ENCODE assay signal across 1 cellular context in the genomic region with DNA sequence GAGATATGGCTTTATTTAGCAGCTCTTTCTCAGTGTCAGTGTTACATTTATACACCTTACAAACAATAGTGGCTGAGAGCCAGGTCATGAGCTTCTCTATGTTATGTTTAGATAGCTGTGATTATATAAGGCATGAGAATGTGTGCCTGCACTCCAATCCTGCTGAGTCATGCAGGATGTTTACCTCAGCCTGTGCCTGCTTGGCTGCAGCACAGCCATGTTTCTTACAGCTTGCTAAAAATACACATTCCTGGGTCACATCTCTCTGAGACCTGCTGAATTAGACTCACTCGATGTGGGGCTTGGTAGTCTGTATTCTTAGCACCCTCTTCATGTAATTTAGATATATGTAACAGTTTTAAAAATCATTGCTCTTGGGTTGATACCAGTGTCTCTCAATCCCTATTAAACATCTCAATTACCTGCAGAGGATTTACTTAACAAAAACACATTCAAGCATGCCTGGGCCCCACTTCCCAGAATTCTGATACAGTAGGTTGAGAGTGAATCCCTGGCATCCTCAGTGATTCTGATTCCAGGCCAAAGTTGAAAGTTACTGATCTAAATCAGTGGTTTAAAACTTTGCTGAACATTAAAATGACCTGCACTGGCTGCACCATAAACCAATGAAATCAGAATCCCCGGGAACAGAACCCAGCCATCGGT.
TF ChIP-seq lines count a peak whose summit lies in the region.

No MANE protein-coding gene starts in this region.

TF ChIP-seq in K562, 482 proteins besides CTCF, POLR2A, EP300 and RAD21 (continued from another document and continues in another):
- TF ChIP-seq NFE2L1 (tag; IDR thresholded peaks at IDR 0.05; ENCODE audit: borderline replicate concordance, low read depth) (peak; percentile 94), E2F1 (CRISPR knock-in tag; IDR thresholded peaks at IDR 0.05) (no peak), ZNF224 (CRISPR knock-in tag; IDR thresholded peaks at IDR 0.05) (no peak), EP400 (IDR thresholded peaks at IDR 0.05) (no peak), ATF4 (CRISPR knock-in tag; IDR thresholded peaks at IDR 0.05) (peak; percentile 87), ZNF280A (IDR thresholded peaks at IDR 0.05; ENCODE audit: low read depth, partially characterized antibody) (peak; percentile 20), MEF2D (tag; conservative IDR thresholded peaks at IDR 0.05; ENCODE audit: low read depth) (peak; percentile 95), SFPQ (IDR thresholded peaks at IDR 0.05; ENCODE audit: low read depth, low read length) (no peak), HMG20A (CRISPR knock-in tag; conservative IDR thresholded peaks at IDR 0.05) (no peak), PPARD (CRISPR knock-in tag; IDR thresholded peaks at IDR 0.05) (no peak), JUNB (CRISPR knock-in tag; conservative IDR thresholded peaks at IDR 0.05) (no peak), SRSF1 (IDR thresholded peaks at IDR 0.05; ENCODE audit: low read depth, low read length) (no peak), GATA2 (CRISPR knock-in tag; IDR thresholded peaks at IDR 0.05) (no peak), MTA3 (IDR thresholded peaks at IDR 0.05; ENCODE audit: borderline replicate concordance) (no peak), ZNF12 (CRISPR knock-in tag; IDR thresholded peaks at IDR 0.05) (no peak), NR4A1 (CRISPR knock-in tag; IDR thresholded peaks at IDR 0.05) (no peak), NR4A1 (tag; IDR thresholded peaks at IDR 0.05) (peak; percentile 99), DDX20 (tag; IDR thresholded peaks at IDR 0.05; ENCODE audit: low read depth) (peak; percentile 89), ZBTB40 (IDR thresholded peaks at IDR 0.05) (no peak), ZBTB40 (CRISPR knock-in tag; IDR thresholded peaks at IDR 0.05) (no peak), TAF1 (IDR thresholded peaks at IDR 0.05; ENCODE audit: control insufficient read depth, extremely low read depth, insufficient read depth, low read length, severe bottlenecking) (no peak), ZNF586 (CRISPR knock-in tag; conservative IDR thresholded peaks at IDR 0.05) (no peak), ZNF354B (CRISPR knock-in tag; IDR thresholded peaks at IDR 0.05) (peak; percentile 84), ZFX (CRISPR knock-in tag; IDR thresholded peaks at IDR 0.05) (no peak), MEIS2 (IDR thresholded peaks at IDR 0.05; ENCODE audit: partially characterized antibody) (no peak), ZNF830 (CRISPR knock-in tag; IDR thresholded peaks at IDR 0.05) (no peak), MYC (IDR thresholded peaks at IDR 0.05; ENCODE audit: low read depth, low read length) (no peak), MYC (CRISPR knock-in tag; IDR thresholded peaks at IDR 0.05; ENCODE audit: borderline replicate concordance, low read depth) (no peak), TRIM24 (IDR thresholded peaks at IDR 0.05) (peak; percentile 22 to 74; a peak in 2 of 4 replicates), ZNF764 (CRISPR knock-in tag; IDR thresholded peaks at IDR 0.05; ENCODE audit: low read depth) (no peak), ZFP91 (CRISPR knock-in tag; IDR thresholded peaks at IDR 0.05) (no peak), ZBED1 (IDR thresholded peaks at IDR 0.05) (no peak), STAG1 (CRISPR knock-in tag; IDR thresholded peaks at IDR 0.05; ENCODE audit: borderline replicate concordance) (no peak), CREBBP (IDR thresholded peaks at IDR 0.05; ENCODE audit: low read depth, low read length) (no peak)
- TF ChIP-seq, protein P1, sequence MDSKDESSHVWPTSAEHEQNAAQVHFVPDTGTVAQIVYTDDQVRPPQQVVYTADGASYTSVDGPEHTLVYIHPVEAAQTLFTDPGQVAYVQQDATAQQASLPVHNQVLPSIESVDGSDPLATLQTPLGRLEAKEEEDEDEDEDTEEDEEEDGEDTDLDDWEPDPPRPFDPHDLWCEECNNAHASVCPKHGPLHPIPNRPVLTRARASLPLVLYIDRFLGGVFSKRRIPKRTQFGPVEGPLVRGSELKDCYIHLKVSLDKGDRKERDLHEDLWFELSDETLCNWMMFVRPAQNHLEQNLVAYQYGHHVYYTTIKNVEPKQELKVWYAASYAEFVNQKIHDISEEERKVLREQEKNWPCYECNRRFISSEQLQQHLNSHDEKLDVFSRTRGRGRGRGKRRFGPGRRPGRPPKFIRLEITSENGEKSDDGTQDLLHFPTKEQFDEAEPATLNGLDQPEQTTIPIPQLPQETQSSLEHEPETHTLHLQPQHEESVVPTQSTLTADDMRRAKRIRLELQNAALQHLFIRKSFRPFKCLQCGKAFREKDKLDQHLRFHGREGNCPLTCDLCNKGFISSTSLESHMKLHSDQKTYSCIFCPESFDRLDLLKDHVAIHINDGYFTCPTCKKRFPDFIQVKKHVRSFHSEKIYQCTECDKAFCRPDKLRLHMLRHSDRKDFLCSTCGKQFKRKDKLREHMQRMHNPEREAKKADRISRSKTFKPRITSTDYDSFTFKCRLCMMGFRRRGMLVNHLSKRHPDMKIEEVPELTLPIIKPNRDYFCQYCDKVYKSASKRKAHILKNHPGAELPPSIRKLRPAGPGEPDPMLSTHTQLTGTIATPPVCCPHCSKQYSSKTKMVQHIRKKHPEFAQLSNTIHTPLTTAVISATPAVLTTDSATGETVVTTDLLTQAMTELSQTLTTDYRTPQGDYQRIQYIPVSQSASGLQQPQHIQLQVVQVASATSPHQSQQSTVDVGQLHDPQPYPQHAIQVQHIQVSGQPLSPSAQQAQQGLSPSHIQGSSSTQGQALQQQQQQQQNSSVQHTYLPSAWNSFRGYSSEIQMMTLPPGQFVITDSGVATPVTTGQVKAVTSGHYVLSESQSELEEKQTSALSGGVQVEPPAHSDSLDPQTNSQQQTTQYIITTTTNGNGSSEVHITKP (IDR thresholded peaks at IDR 0.05; ENCODE audit: partially characterized antibody): no peak
- TF ChIP-seq, protein P2, sequence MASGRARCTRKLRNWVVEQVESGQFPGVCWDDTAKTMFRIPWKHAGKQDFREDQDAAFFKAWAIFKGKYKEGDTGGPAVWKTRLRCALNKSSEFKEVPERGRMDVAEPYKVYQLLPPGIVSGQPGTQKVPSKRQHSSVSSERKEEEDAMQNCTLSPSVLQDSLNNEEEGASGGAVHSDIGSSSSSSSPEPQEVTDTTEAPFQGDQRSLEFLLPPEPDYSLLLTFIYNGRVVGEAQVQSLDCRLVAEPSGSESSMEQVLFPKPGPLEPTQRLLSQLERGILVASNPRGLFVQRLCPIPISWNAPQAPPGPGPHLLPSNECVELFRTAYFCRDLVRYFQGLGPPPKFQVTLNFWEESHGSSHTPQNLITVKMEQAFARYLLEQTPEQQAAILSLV (tag; IDR thresholded peaks at IDR 0.05): peak; percentile 91
